In the genomic region with DNA sequence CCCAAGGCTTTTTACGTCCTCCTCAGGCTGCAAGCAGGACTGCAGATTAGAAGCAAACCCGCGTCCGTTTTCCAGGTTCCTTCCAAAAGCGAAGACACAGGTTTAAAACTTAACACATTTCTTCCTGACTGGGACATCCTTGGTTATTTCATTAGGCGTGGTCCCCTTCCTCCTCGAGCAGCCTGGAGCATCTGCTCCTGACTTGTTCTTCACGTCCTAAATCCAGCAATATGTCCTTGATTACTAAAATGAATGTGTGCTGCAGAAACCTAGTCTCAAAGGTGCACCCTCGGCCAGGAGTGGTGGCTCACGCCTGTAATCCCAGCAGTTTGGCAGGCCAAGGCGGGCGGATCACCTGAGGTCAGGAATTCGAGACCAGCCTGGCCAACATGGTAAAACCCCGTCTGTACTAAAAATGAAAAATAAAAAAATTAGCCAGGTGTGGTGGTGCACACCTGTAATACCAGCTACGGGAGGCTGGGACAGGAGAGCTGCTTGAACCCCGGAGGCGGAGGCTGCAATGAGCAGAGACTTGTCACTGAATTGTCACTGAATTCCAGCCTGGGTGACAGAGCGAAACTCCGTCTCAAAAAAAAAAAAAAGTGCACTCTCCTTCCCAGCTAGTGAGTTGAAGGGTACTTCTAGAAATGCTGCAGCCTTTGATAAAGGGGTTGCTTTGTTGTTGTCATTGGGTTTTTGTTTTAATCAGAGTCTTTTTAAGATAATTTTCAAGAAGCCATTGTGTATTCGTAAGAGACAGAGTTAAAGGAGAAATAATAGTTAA, we compare ENCODE assay signal across 8 cellular contexts. TPM values are rescaled to one million over a fixed set of nuclear protein-coding genes. Genes with fewer than 3 reads are reported as not detected.
DNase-seq lines count a peak whose midpoint lies in the region; ATAC-seq and TF ChIP-seq lines count a peak whose summit lies in the region.

No MANE protein-coding gene starts in this region.

- DNase-seq in fibroblast of the aortic adventitia (ENCODE audit: low read depth): no peak
- no peak for DNase-seq in NCI-H2227 treated with DMSO at 0.1 percent for 48 hours (lab: John Stamatoyannopoulos, UW)
- no peak for DNase-seq in kidney glomerular epithelial cell (lab: John Stamatoyannopoulos, UW)
- DNase-seq in foreskin keratinocyte: no peak
- DNase-seq in NCI-H2171 treated with DMSO at 0.1 percent for 48 hours (lab: John Stamatoyannopoulos, UW): no peak

- ATAC-seq in foreskin keratinocyte: no peak

- no peaks in the 10 kb centered on the region for H3K79me2 ChIP-seq in SU-DHL-6 (ENCODE audit: insufficient read depth, low read length)

- H2AFZ ChIP-seq in SU-DHL-6 (ENCODE audit: low read depth, low read length, severe bottlenecking): peak overlapping the region; percentile 70

- H4K20me1 ChIP-seq in SU-DHL-6 (ENCODE audit: low read depth, low read length): no peaks in the 10 kb centered on the region

- H3K27me3 ChIP-seq in SU-DHL-6 (ENCODE audit: low read length): no peaks in the 10 kb centered on the region; the same call in 1 of the 2 replicates
- no peaks in the 10 kb centered on the region for H3K27me3 ChIP-seq in rectal smooth muscle tissue (ENCODE audit: control insufficient read depth, insufficient read depth, low read length)
- peaks cover 16% of the 10 kb centered on the region for H3K27me3 ChIP-seq in foreskin keratinocyte

- no peaks in the 10 kb centered on the region for H3K9me2 ChIP-seq in SU-DHL-6 (replicated peaks; ENCODE audit: insufficient read depth, low read length)

- peak overlapping the region; percentile 54; the same call in 1 of the 2 replicates for H3K4me3 ChIP-seq in GM08714 (ENCODE audit: low read length)
- H3K4me3 ChIP-seq in SU-DHL-6 (ENCODE audit: insufficient read depth, low read length, poor library complexity, severe bottlenecking): peak overlapping the region; percentile 40
- H3K4me3 ChIP-seq in fibroblast of the aortic adventitia (ENCODE audit: low read depth, low read length): peak overlapping the region; percentile 68
- H3K4me3 ChIP-seq in rectal smooth muscle tissue (ENCODE audit: low read length): peak overlapping the region; percentile 78

- TF ChIP-seq CTCF in SU-DHL-6 (IDR thresholded peaks at IDR 0.05; ENCODE audit: insufficient read depth, low read length, poor library complexity, severe bottlenecking) (no peak), fibroblast of the aortic adventitia (IDR thresholded peaks at IDR 0.05; ENCODE audit: insufficient read depth, low read length) (peak; percentile 65), foreskin keratinocyte (conservative IDR thresholded peaks at IDR 0.05) (no peak)

- no peaks in the 10 kb centered on the region for H3K9me3 ChIP-seq in SU-DHL-6 (ENCODE audit: insufficient read depth, low read length)

- H3K4me1 ChIP-seq in rectal smooth muscle tissue (ENCODE audit: control insufficient read depth, insufficient read depth, low read length): peaks cover 14% of the 10 kb centered on the region
- H3K4me1 ChIP-seq in foreskin keratinocyte: no peaks in the 10 kb centered on the region

- H3K9ac ChIP-seq in SU-DHL-6 (ENCODE audit: low read length) (peak overlapping the region; percentile 9; the same call in 1 of the 2 replicates), rectal smooth muscle tissue (ENCODE audit: low read length) (no peak overlapping the region)

- peak overlapping the region; percentile 59 for H3K4me2 ChIP-seq in SU-DHL-6 (ENCODE audit: low read depth, low read length, poor library complexity, severe bottlenecking)

- no peaks in the 10 kb centered on the region for H3K36me3 ChIP-seq in SU-DHL-6 (ENCODE audit: low read length)
- no peaks in the 10 kb centered on the region for H3K36me3 ChIP-seq in rectal smooth muscle tissue (ENCODE audit: control insufficient read depth, insufficient read depth, low read length)

- H3K27ac ChIP-seq in SU-DHL-6 (ENCODE audit: low read depth, low read length) (no peak overlapping the region), rectal smooth muscle tissue (ENCODE audit: low read depth, low read length) (peak overlapping the region; percentile 66), foreskin keratinocyte (no peak overlapping the region)

- no peaks in the 10 kb centered on the region for H3F3A ChIP-seq in SU-DHL-6 (ENCODE audit: insufficient read depth)

RNA-seq across cellular contexts. Expression of gene LRIG1, which starts 0.9 kb away (rescaled TPM):
- total RNA-seq in fibroblast of the aortic adventitia (ENCODE audit: low replicate concordance) (3.9 and 26.4 TPM in 2 replicates), foreskin keratinocyte (7.9 and 15.2 TPM in 2 replicates)
- 2.6 and 6.8 TPM in 2 replicates for polyA plus RNA-seq in foreskin keratinocyte
